Comparison of ENCODE assay signal across 1 cellular context in the genomic region with DNA sequence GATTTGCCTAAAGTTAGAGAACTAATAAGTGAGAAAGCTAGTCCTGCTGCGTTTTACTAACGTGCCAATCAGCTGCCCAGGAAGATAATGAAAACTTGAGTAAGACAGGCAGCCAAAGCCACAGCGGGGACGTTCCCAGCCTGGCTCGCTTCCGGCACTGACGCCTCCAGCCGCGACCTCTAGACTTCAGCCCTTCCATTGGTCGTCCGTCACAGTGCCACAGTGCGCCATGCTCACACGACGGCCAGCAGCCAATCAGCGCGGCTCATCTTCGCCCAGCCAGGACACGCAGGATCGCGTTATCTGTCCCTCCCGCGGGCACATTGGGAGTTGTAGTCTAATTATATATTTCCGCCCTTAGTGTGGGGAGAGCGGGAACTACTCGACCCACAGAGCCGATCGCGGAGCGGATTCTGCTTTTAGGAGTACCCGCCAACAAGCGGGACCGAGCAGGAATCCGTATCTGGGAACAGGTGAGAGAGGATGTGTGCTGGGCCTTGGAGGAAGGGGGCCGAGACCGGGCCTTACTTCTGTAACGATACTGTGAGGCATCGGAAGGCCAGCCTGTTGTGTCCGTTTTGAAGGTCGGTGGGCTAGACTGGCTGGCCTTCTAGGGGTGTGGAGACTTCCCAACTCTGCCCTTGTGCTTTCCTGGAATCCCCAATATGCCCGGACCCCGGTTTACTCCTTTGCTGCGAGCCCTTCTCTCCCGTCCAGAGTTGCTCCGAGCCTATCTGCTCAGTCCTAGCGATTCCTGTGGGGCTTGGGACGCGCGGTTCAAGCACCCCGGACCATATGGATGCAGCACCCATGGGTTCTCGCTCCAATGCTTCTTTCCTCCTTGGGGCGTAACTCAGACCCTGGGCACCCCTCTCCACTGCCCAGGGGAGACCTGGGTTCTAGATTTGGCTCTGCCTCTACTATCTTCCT.
TF ChIP-seq lines count a peak whose summit lies in the region.

Gene FDPS (plus strand): TSS at position 374 of the 930 bp plus-strand sequence. CDS start 924 bp downstream, outside the sequence.

TF ChIP-seq in WTC11, 78 proteins besides CTCF, POLR2A, EP300 and RAD21 (continued from another document):
- TF ChIP-seq ARID4B (CRISPR knock-in tag; IDR thresholded peaks at IDR 0.05; ENCODE audit: borderline replicate concordance), result peak; percentile 56; the same call in 1 of the 2 replicates
- peak; percentile 85 for TF ChIP-seq USF1 (CRISPR knock-in tag; IDR thresholded peaks at IDR 0.05)
- TF ChIP-seq JUN (CRISPR knock-in tag; IDR thresholded peaks at IDR 0.05), result peak; percentile 65; the same call in 1 of the 2 replicates
- TF ChIP-seq, protein P1, sequence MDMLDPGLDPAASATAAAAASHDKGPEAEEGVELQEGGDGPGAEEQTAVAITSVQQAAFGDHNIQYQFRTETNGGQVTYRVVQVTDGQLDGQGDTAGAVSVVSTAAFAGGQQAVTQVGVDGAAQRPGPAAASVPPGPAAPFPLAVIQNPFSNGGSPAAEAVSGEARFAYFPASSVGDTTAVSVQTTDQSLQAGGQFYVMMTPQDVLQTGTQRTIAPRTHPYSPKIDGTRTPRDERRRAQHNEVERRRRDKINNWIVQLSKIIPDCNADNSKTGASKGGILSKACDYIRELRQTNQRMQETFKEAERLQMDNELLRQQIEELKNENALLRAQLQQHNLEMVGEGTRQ (CRISPR knock-in tag; IDR thresholded peaks at IDR 0.05), result peak; percentile 80
- no peak for TF ChIP-seq ELF4 (CRISPR knock-in tag; IDR thresholded peaks at IDR 0.05; ENCODE audit: low read depth)
- TF ChIP-seq CREM (CRISPR knock-in tag; IDR thresholded peaks at IDR 0.05), result peak; percentile 93
- no peak for TF ChIP-seq ZBTB21 (CRISPR knock-in tag; IDR thresholded peaks at IDR 0.05; ENCODE audit: borderline replicate concordance)
- TF ChIP-seq ZNF423 (CRISPR knock-in tag; IDR thresholded peaks at IDR 0.05), result no peak
- peak; percentile 90 for TF ChIP-seq NFYB (CRISPR knock-in tag; conservative IDR thresholded peaks at IDR 0.05; ENCODE audit: low read depth)
- TF ChIP-seq ZNF317 (CRISPR knock-in tag; IDR thresholded peaks at IDR 0.05; ENCODE audit: borderline replicate concordance, low read depth), result no peak
- peak; percentile 52; the same call in 1 of the 2 replicates for TF ChIP-seq SMAD3 (CRISPR knock-in tag; IDR thresholded peaks at IDR 0.05; ENCODE audit: borderline replicate concordance)
- TF ChIP-seq ZNF396 (CRISPR knock-in tag; IDR thresholded peaks at IDR 0.05; ENCODE audit: borderline replicate concordance), result no peak
- no peak for TF ChIP-seq KAT7 (CRISPR knock-in tag; IDR thresholded peaks at IDR 0.05; ENCODE audit: borderline replicate concordance)
- no peak for TF ChIP-seq RELA (CRISPR knock-in tag; IDR thresholded peaks at IDR 0.05; ENCODE audit: borderline replicate concordance)
- no peak for TF ChIP-seq GABPB1 (CRISPR knock-in tag; IDR thresholded peaks at IDR 0.05)
- no peak for TF ChIP-seq NR2C2 (CRISPR knock-in tag; IDR thresholded peaks at IDR 0.05)
- TF ChIP-seq ZNF263 (CRISPR knock-in tag; IDR thresholded peaks at IDR 0.05; ENCODE audit: low read depth), result no peak
- no peak for TF ChIP-seq ZNF219 (CRISPR knock-in tag; IDR thresholded peaks at IDR 0.05; ENCODE audit: borderline replicate concordance)
- no peak for TF ChIP-seq MYBL2 (CRISPR knock-in tag; IDR thresholded peaks at IDR 0.05)
- peak; percentile 82; the same call in 1 of the 2 replicates for TF ChIP-seq ZNF232 (CRISPR knock-in tag; IDR thresholded peaks at IDR 0.05)
- TF ChIP-seq TEAD1 (CRISPR knock-in tag; IDR thresholded peaks at IDR 0.05), result 0 out of 2 replicates have a peak, but pooled peaks have one; percentile 37
- TF ChIP-seq, protein P2, sequence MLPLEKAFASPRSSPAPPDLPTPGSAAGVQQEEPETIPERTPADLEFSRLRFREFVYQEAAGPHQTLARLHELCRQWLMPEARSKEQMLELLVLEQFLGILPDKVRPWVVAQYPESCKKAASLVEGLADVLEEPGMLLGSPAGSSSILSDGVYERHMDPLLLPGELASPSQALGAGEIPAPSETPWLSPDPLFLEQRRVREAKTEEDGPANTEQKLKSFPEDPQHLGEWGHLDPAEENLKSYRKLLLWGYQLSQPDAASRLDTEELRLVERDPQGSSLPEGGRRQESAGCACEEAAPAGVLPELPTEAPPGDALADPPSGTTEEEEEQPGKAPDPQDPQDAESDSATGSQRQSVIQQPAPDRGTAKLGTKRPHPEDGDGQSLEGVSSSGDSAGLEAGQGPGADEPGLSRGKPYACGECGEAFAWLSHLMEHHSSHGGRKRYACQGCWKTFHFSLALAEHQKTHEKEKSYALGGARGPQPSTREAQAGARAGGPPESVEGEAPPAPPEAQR (CRISPR knock-in tag; IDR thresholded peaks at IDR 0.05), result no peak
